Comparison of ENCODE assay signal across 8 cellular contexts in genomic region chr11:74748211-74749126, GRCh38. TPM values are rescaled to one million over a fixed set of nuclear protein-coding genes. Genes with fewer than 3 reads are reported as not detected.
A peak's percentile ranks its signal among the peaks of the same experiment; 100 is the strongest.
DNase-seq lines count a peak whose midpoint lies in the region; ATAC-seq and TF ChIP-seq lines count a peak whose summit lies in the region.

Gene RNF169, plus strand, starts transcription at chr11:74748849. Its CDS starts 32 bp downstream, at chr11:74748881.

- no peaks in the 10 kb centered on the region; the same call in 1 of the 2 replicates for H3K36me3 ChIP-seq in Panc1 (ENCODE audit: control insufficient read depth, insufficient read depth, low read length)
- H3K36me3 ChIP-seq in muscle layer of duodenum (ENCODE audit: control insufficient read depth in 1 of 2, insufficient read depth in 2 of 2, low read length in 2 of 2) = no peaks in the 10 kb centered on the region

- H3K9me3 ChIP-seq in Panc1 (ENCODE audit: control insufficient read depth, insufficient read depth, low read depth, low read length) = no peaks in the 10 kb centered on the region
- no peaks in the 10 kb centered on the region for H3K9me3 ChIP-seq in muscle layer of duodenum (ENCODE audit: control insufficient read depth in 1 of 2, low read length in 2 of 2)

- intact Hi-C loops in Panc1 (cut with micrococcal nuclease; ENCODE audit: unreplicated experiment) = no loop called here

- in situ Hi-C loops in Panc1 (cut with HindIII; ENCODE audit: low pct_unique_long_range_greater_than_20kb, low sequenced_read_pairs) = no loop called here

- no peaks in the 10 kb centered on the region for H3K27me3 Mint-ChIP-seq in activated T-cell treated with anti-CD3 and anti-CD28 coated beads, Interleukin-2, amount 50 U/mL, for 4 hours (ENCODE audit: low read depth)

- BruUV-seq in Panc1 (replicated peaks; lab: Mats Ljungman, UMichigan) = TSS peak; percentile 67

- ATAC-seq in GM21723 (IDR thresholded peaks at IDR 0.05; ENCODE audit: unreplicated experiment) (peak; percentile 98), Panc1 (peak; percentile 98), esophagus mucosa (peak; percentile 99)
- ATAC-seq in activated T-cell treated with anti-CD3 and anti-CD28 coated beads, Interleukin-2, amount 50 U/mL, for 4 hours = peak; percentile 98 to 99

- H3K9me3 Mint-ChIP-seq in activated T-cell treated with anti-CD3 and anti-CD28 coated beads, Interleukin-2, amount 50 U/mL, for 4 hours = no peaks in the 10 kb centered on the region

- TF ChIP-seq CTCF in Panc1 (IDR thresholded peaks at IDR 0.05) = no peak

- CTCF ChIA-PET in Panc1 (lab: Charles Lee) = no interaction called here

- POLR2A ChIA-PET in Panc1 (lab: Charles Lee) = interaction anchor here (0.6 kb wide), 1 partner anchor 23 kb away, joined by 8 read pairs; no protein-coding TSS in a partner anchor

- peak; percentile 100 for DNase-seq in DMS53 (lab: John Stamatoyannopoulos, UW)
- DNase-seq in KG1 (lab: John Stamatoyannopoulos, UW) = peak; percentile 96
- peak; percentile 80 for DNase-seq in Panc1 (ENCODE audit: low read depth, low spot score)
- peak; percentile 84 for DNase-seq in activated T-cell treated with anti-CD3 and anti-CD28 coated beads, Interleukin-2, amount 50 U/mL, for 4 hours
- peak; percentile 87 for DNase-seq in stimulated activated CD8-positive, alpha-beta memory T cell treated with anti-CD3 and anti-CD28 coated beads, Interleukin-7, amount 100 ng/mL, for 4 hours (ENCODE audit: low read depth in 2 of 2)

- H3K27me3 ChIP-seq in Panc1 (ENCODE audit: control insufficient read depth, insufficient read depth, low read length) = no peaks in the 10 kb centered on the region
- no peaks in the 10 kb centered on the region for H3K27me3 ChIP-seq in muscle layer of duodenum (ENCODE audit: low read depth, low read length)

- H3K4me3 ChIP-seq in Panc1 (ENCODE audit: low read depth in 2 of 2, low read length in 2 of 2) = peak within 1 kb of the TSS; percentile 71 to 95
- peak within 1 kb of the TSS; percentile 85 to 92 for H3K4me3 ChIP-seq in muscle layer of duodenum (ENCODE audit: low read depth in 1 of 2, low read length in 2 of 2)

- peaks cover 14% of the 10 kb centered on the region for H3K4me1 ChIP-seq in Panc1 (ENCODE audit: control insufficient read depth, insufficient read depth, low read length)
- H3K4me1 ChIP-seq in muscle layer of duodenum (ENCODE audit: control insufficient read depth in 1 of 2, insufficient read depth in 2 of 2, low read length in 2 of 2) = peaks cover 16 to 21% of the 10 kb centered on the region in 2 donors

- H3K36me3 Mint-ChIP-seq in activated T-cell treated with anti-CD3 and anti-CD28 coated beads, Interleukin-2, amount 50 U/mL, for 4 hours (ENCODE audit: insufficient read depth) = peaks cover 2% of the 10 kb centered on the region

- peak within 1 kb of the TSS; percentile 91 for H3K27ac ChIP-seq in Panc1 (ENCODE audit: low read length)
- peak within 1 kb of the TSS; percentile 83 for H3K27ac ChIP-seq in muscle layer of duodenum (ENCODE audit: low read length)

- peaks cover 35% of the 10 kb centered on the region for H3K4me1 Mint-ChIP-seq in activated T-cell treated with anti-CD3 and anti-CD28 coated beads, Interleukin-2, amount 50 U/mL, for 4 hours (ENCODE audit: low read depth)

- peak within 1 kb of the TSS; percentile 88 for H3K4me3 Mint-ChIP-seq in activated T-cell treated with anti-CD3 and anti-CD28 coated beads, Interleukin-2, amount 50 U/mL, for 4 hours

RNA-seq across cellular contexts. Expression of gene RNF169, which starts in this region (rescaled TPM):
- total RNA-seq in Panc1 (2021; ENCODE audit: unreplicated experiment) (23.6 TPM), esophagus mucosa (12.4 TPM)
- 11.1 TPM for polyA plus RNA-seq in Panc1 (2012; ENCODE audit: insufficient read length)
- total RNA-seq in activated T-cell treated with anti-CD3 and anti-CD28 coated beads, Interleukin-2, amount 50 U/mL, for 4 hours = 10 to 100 TPM; 11.4 to 12.4 (median 11.9) TPM

Comparison
In these comparisons a context has a peak if more than half of its experiments do, and no peak if none do; other contexts are left out.
1. Peak in every context shown above with its lines: DNase-seq, ATAC-seq, H3K4me3 ChIP-seq and H3K27ac ChIP-seq.